9 cellular contexts compared by ENCODE assay signal in genomic region chr1:234977891-234978396, GRCh38.
A peak's percentile ranks its signal among the peaks of the same experiment; 100 is the strongest.
DNase-seq lines count a peak whose midpoint lies in the region; FAIRE-seq and TF ChIP-seq lines count a peak whose summit lies in the region.
"Had no signal": no experiment of that assay in that cellular context is flagged by ENCODE, and none has a peak within 500 bp of the region (broad histone marks: within the 10 kb centered on the region; RNA-seq: fewer than 3 reads in every experiment).

No MANE protein-coding gene starts in this region.

- H3K4me1 Mint-ChIP-seq in activated naive CD4-positive, alpha-beta T cell treated with anti-CD3 and anti-CD28 coated beads for 36 hours (ENCODE audit: low read depth), result peaks cover 63% of the 10 kb centered on the region

- H3K27me3 Mint-ChIP-seq in activated naive CD4-positive, alpha-beta T cell treated with anti-CD3 and anti-CD28 coated beads for 36 hours (ENCODE audit: low read depth), result no peaks in the 10 kb centered on the region

- 40% methylated on average over 7 of the region's 7 CpGs for WGBS in liver
- 51 to 62% methylated on average over 3 to 7 of the region's 7 CpGs for WGBS in transverse colon (ENCODE audit: low coverage in 1 of 2), 2 donors

- CTCF ChIA-PET in activated naive CD4-positive, alpha-beta T cell treated with anti-CD3 and anti-CD28 coated beads for 36 hours (lab: Charles Lee), result interaction anchor here (0.6 to 1.7 kb wide), 5 partner anchors 8 to 135 kb away, joined by 3 to 7 read pairs (median 4); no protein-coding TSS in a partner anchor

- H3K27ac ChIP-seq in liver (ENCODE audit: low read depth in 1 of 2, low read length in 2 of 2), result peak overlapping the region; percentile 97 to 99
- peak overlapping the region; percentile 88 to 91 (median 88) for H3K27ac ChIP-seq in transverse colon

- no peak for TF ChIP-seq RAD21 in liver (IDR thresholded peaks at IDR 0.05)

- FAIRE-seq in TTC549 (lab: Jason Lieb, UNC), result peak; percentile 46
- FAIRE-seq: endometrium had no signal

- no peak for DNase-seq in activated naive CD4-positive, alpha-beta T cell treated with anti-CD3 and anti-CD28 coated beads for 36 hours
- DNase-seq in activated naive CD4-positive, alpha-beta T cell treated with Interleukin-2 at 50 U/mL for 16 hours, result no peak
- DNase-seq in transverse colon (no peak), H4 (ENCODE audit: low spot score) (no peak), GM13977 (ENCODE audit: low spot score) (no peak)
- DNase-seq in activated CD4-positive, CD25-positive, alpha-beta regulatory T cell treated with anti-CD3 and anti-CD28 coated beads, Interleukin-2, amount 50 U/mL, for 72 hours, result no peak

- intact Hi-C loops in activated naive CD4-positive, alpha-beta T cell treated with anti-CD3 and anti-CD28 coated beads for 36 hours (cut with micrococcal nuclease), result loop anchor here (1.0 to 2.0 kb wide), 3 partner anchors 9 to 71 kb away; no protein-coding TSS in a partner anchor
- intact Hi-C loops in transverse colon (cut with DNase I; ENCODE audit: low total_unique reads), result loop anchor here (5.0 kb wide), 1 partner anchor 256 kb away; no protein-coding TSS in a partner anchor

- H3K9me3 ChIP-seq in liver (ENCODE audit: control insufficient read depth in 4 of 4, low read length in 3 of 4) (no peaks in the 10 kb centered on the region), transverse colon (no peaks in the 10 kb centered on the region)

- H3K9ac ChIP-seq in liver (ENCODE audit: low read depth in 1 of 2, low read length in 2 of 2), result peak overlapping the region; percentile 48 to 49

- no peak for TF ChIP-seq EP300 in transverse colon (IDR thresholded peaks at IDR 0.05; ENCODE audit: low read depth)

- H3K4me1 ChIP-seq in liver (ENCODE audit: control insufficient read depth in 4 of 4, insufficient read depth in 4 of 4, low read length in 3 of 4) (peaks cover 20 to 65% (median 42%) of the 10 kb centered on the region in 4 donors), transverse colon (peaks cover 62 to 87% (median 72%) of the 10 kb centered on the region in 4 donors)

- H3K36me3 Mint-ChIP-seq in activated naive CD4-positive, alpha-beta T cell treated with anti-CD3 and anti-CD28 coated beads for 36 hours (ENCODE audit: low read depth), result peaks cover 1% of the 10 kb centered on the region

- H3K9me3 Mint-ChIP-seq in activated naive CD4-positive, alpha-beta T cell treated with anti-CD3 and anti-CD28 coated beads for 36 hours, result no peaks in the 10 kb centered on the region

- peak overlapping the region; percentile 79 for H3K4me3 Mint-ChIP-seq in activated naive CD4-positive, alpha-beta T cell treated with anti-CD3 and anti-CD28 coated beads for 36 hours

- in situ Hi-C loops in transverse colon (cut with MboI; ENCODE audit: low pct_ligation_motif_present in 1 of 4, low pct_unique_long_range_greater_than_20kb in 1 of 4, low sequenced_read_pairs in 3 of 4), result loop anchor here in 3 of 4 donors (10.0 kb wide), 5 partner anchors 97 to 373 kb away; partner anchors contain the start of gene IRF2BP2 (in 1 of the 3)
- in situ Hi-C loops in GM13977 (cut with MboI; ENCODE audit: low pct_unique_long_range_greater_than_20kb, low sequenced_read_pairs, unreplicated experiment), result loop anchor here (10.0 kb wide), 1 partner anchor 483 kb away; no protein-coding TSS in a partner anchor

- H3K4me3 ChIP-seq in liver (ENCODE audit: low read depth in 1 of 3, low read length in 3 of 3) (no peak overlapping the region), transverse colon (no peak overlapping the region)

- no peaks in the 10 kb centered on the region for H3K27me3 ChIP-seq in liver (ENCODE audit: control insufficient read depth in 4 of 4, insufficient read depth in 4 of 4, low read length in 3 of 4)
- H3K27me3 ChIP-seq in transverse colon, result no peaks in the 10 kb centered on the region

- TF ChIP-seq CTCF in liver (IDR thresholded peaks at IDR 0.05; ENCODE audit: low read depth, low read length, missing input control) (no peak), transverse colon (IDR thresholded peaks at IDR 0.05) (no peak), GM13977 (IDR thresholded peaks at IDR 0.05; ENCODE audit: extremely low read depth, insufficient read depth, missing control alignments) (no peak)

- peak overlapping the region; percentile 97 for H3K27ac Mint-ChIP-seq in activated naive CD4-positive, alpha-beta T cell treated with anti-CD3 and anti-CD28 coated beads for 36 hours

- no peaks in the 10 kb centered on the region for H3K36me3 ChIP-seq in liver (ENCODE audit: control insufficient read depth in 4 of 4, insufficient read depth in 3 of 4, low read depth in 1 of 4, low read length in 3 of 4)
- H3K36me3 ChIP-seq in transverse colon, result no peaks in the 10 kb centered on the region

- no peak for TF ChIP-seq POLR2A in transverse colon (IDR thresholded peaks at IDR 0.05)

TF ChIP-seq in liver, 16 proteins besides CTCF, POLR2A, EP300 and RAD21:
- TF ChIP-seq HNF4A (conservative IDR thresholded peaks at IDR 0.05) (peak; percentile 22 to 32), RXRA (IDR thresholded peaks at IDR 0.05) (peak; percentile 15 to 29), REST (IDR thresholded peaks at IDR 0.05) (no peak)
